ENCODE assay signal across 1 cellular context in genomic region chr16:84585472-84585871, GRCh38.
TF ChIP-seq lines count a peak whose summit lies in the region.

No MANE protein-coding gene starts in this region.

TF ChIP-seq in neural cell, 6 proteins besides CTCF, POLR2A, EP300 and RAD21 (continued from another document):
- TF ChIP-seq REST (IDR thresholded peaks at IDR 0.05; ENCODE audit: borderline replicate concordance) = no peak
- TF ChIP-seq POLR2AphosphoS5 (IDR thresholded peaks at IDR 0.05) = no peak
- TF ChIP-seq SMC3 (conservative IDR thresholded peaks at IDR 0.05; ENCODE audit: poor library complexity) = no peak
- TF ChIP-seq MXI1 (conservative IDR thresholded peaks at IDR 0.05; ENCODE audit: poor library complexity, severe bottlenecking) = no peak
- TF ChIP-seq EZH2 (IDR thresholded peaks at IDR 0.05; ENCODE audit: borderline replicate concordance, insufficient read depth, low read length, poor library complexity, severe bottlenecking) = no peak
TF ChIP-seq in neural cell: peak in this region for 0.
